8 cellular contexts compared by ENCODE assay signal in the genomic region with DNA sequence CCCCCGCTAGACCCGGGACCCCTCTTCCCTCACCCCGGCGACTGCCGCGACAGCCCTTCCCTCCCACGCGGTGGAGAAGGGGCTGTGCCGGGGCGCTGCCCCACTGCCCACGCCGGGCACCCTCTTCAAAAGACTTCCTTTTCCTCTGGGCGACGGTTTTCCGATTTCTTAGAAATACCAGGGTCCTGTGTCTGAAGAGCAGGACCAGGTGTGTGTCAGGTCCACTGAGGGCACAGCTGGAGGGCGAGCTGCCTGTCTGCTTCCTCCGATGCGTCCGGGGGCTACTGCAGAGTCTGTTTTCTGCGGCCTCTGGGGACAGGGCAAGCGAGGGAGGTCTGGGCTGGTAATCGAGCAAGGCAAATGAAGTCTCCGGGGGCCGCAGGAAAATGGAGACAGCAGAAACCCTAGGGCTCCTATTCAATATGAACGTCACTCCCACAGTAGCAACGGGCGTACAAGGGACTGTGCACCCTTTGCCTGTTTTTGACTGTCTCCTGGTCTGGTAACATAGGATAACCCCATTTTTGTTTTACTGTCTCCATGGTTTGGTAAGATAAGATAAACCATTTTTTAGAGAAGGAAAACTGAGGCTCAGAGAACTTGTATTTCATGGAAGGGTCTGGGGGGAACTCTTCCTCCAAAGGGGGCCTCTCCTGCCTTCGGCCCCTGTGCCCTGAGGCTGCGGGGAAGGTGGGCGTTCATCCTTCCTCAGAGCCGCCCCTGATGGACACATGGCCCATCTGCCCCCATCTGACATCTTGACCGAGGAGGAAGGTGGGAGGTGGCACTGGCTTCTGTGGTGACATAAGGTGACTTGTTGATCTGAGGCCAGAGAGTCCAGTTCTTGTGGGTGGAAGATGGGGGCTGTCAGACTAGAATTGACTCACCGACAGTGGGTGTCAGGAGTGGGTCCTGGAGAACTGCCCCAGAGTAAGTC. TPM values are rescaled to one million over a fixed set of nuclear protein-coding genes. Genes with fewer than 3 reads are reported as not detected.
DNase-seq lines count a peak whose midpoint lies in the region; ATAC-seq, FAIRE-seq and TF ChIP-seq lines count a peak whose summit lies in the region.
"Had no signal": no experiment of that assay in that cellular context is flagged by ENCODE, and none has a peak within 500 bp of the region (broad histone marks: within the 10 kb centered on the region; RNA-seq: fewer than 3 reads in every experiment).

No MANE protein-coding gene starts in this region.

- H4K91ac ChIP-seq in neuronal stem cell (ENCODE audit: low read depth, low read length, poor library complexity) = peak overlapping the region; percentile 16

- H2AK5ac ChIP-seq in neuronal stem cell (ENCODE audit: low read depth, low read length) = peak overlapping the region; percentile 33

- H3K4ac ChIP-seq in neuronal stem cell (ENCODE audit: low read length) = peak overlapping the region; percentile 15

- H3K14ac ChIP-seq in neuronal stem cell (ENCODE audit: low read length) = peak overlapping the region; percentile 43

- H3K23ac ChIP-seq in neuronal stem cell (ENCODE audit: low read depth, low read length, poor library complexity) = peak overlapping the region; percentile 82

- H3K4me2 ChIP-seq in MM.1S (ENCODE audit: low read depth, low read length) (peak overlapping the region; percentile 96), neuronal stem cell (ENCODE audit: insufficient read depth, low read length, poor library complexity, severe bottlenecking) (peak overlapping the region; percentile 14)

- peak overlapping the region; percentile 61; the same call in 1 of the 2 replicates for H3K9ac ChIP-seq in MM.1S (ENCODE audit: low read length)
- no peak overlapping the region for H3K9ac ChIP-seq in neuronal stem cell (ENCODE audit: low read depth, low read length, poor library complexity)

- H3K27me3 ChIP-seq in MM.1S (replicated peaks; ENCODE audit: insufficient read depth, low read length) (no peaks in the 10 kb centered on the region), neuronal stem cell (ENCODE audit: control insufficient read depth in 3 of 3, insufficient read depth in 3 of 3, low read depth in 1 of 3, low read length in 3 of 3) (peaks cover 7 to 67% (median 23%) of the 10 kb centered on the region in 3 experiments)

- no peaks in the 10 kb centered on the region for H3K79me1 ChIP-seq in neuronal stem cell (ENCODE audit: low read depth, low read length)

- no peaks in the 10 kb centered on the region for H3K9me2 ChIP-seq in MM.1S (replicated peaks; ENCODE audit: insufficient read depth, low read length)

- H4K8ac ChIP-seq in neuronal stem cell (ENCODE audit: low read depth, low read length) = no peak overlapping the region

- H2AFZ ChIP-seq in MM.1S (ENCODE audit: low read length) (peak overlapping the region; percentile 85; the same call in 1 of the 2 replicates), neuronal stem cell (ENCODE audit: low read length) (no peak overlapping the region)

- peaks cover 32% of the 10 kb centered on the region for H3K79me2 ChIP-seq in MM.1S (ENCODE audit: low read length)

- no peak for ATAC-seq in GM21360 (IDR thresholded peaks at IDR 0.05; ENCODE audit: unreplicated experiment)

- peak overlapping the region; percentile 77 for H2BK5ac ChIP-seq in neuronal stem cell (ENCODE audit: low read length)

- H3K4me3 ChIP-seq in MM.1S (ENCODE audit: low read length) = peak overlapping the region; percentile 78
- H3K4me3 ChIP-seq in choroid plexus epithelial cell (ENCODE audit: low read depth, low read length) = peak overlapping the region; percentile 85
- no peak overlapping the region for H3K4me3 ChIP-seq in neuronal stem cell (ENCODE audit: low read length in 2 of 2)

- peaks cover 3% of the 10 kb centered on the region; the same call in 1 of the 2 replicates for H3F3A ChIP-seq in MM.1S (ENCODE audit: insufficient read depth, low read length)

- no peak for DNase-seq in GM19239 (ENCODE audit: insufficient read length, low spot score)
- peak; percentile 9 for DNase-seq in MM.1S
- no peak for DNase-seq in choroid plexus epithelial cell (ENCODE audit: low read depth)
- no peak for DNase-seq in neuronal stem cell (ENCODE audit: low spot score)
- no peak for DNase-seq in anterior cingulate cortex (lab: John Stamatoyannopoulos, UW)
- no peak for DNase-seq in NCI-H146 (lab: John Stamatoyannopoulos, UW)

- TF ChIP-seq CTCF in MM.1S (IDR thresholded peaks at IDR 0.05; ENCODE audit: low read length) = no peak
- TF ChIP-seq CTCF in choroid plexus epithelial cell (conservative IDR thresholded peaks at IDR 0.05; ENCODE audit: low read depth, low read length) = no peak

- peak overlapping the region; percentile 70 for H2BK15ac ChIP-seq in neuronal stem cell (ENCODE audit: low read length)

- H3K9me3 ChIP-seq in MM.1S (replicated peaks; ENCODE audit: insufficient read depth, low read length) = no peaks in the 10 kb centered on the region
- H3K9me3 ChIP-seq in neuronal stem cell (replicated peaks in 1 of 2; ENCODE audit: control insufficient read depth in 2 of 2, insufficient read depth in 1 of 2, low read depth in 1 of 2, low read length in 2 of 2) = no peaks in the 10 kb centered on the region

- H3K18ac ChIP-seq in neuronal stem cell (ENCODE audit: low read length) = peak overlapping the region; percentile 98

- H3K36me3 ChIP-seq in MM.1S (replicated peaks; ENCODE audit: insufficient read depth, low read length) = no peaks in the 10 kb centered on the region
- H3K36me3 ChIP-seq in neuronal stem cell (replicated peaks in 1 of 2; ENCODE audit: control insufficient read depth in 2 of 2, insufficient read depth in 2 of 2, low read length in 2 of 2) = no peaks in the 10 kb centered on the region

- FAIRE-seq in GM19239 (lab: Jason Lieb, UNC) = peak; percentile 71
- FAIRE-seq: TTC549 had no signal

- no peaks in the 10 kb centered on the region for H4K20me1 ChIP-seq in MM.1S (ENCODE audit: insufficient read depth, low read length)

- no peak overlapping the region for H2BK120ac ChIP-seq in neuronal stem cell (ENCODE audit: low read depth, low read length)

- H3K4me1 ChIP-seq in MM.1S (ENCODE audit: low read length) (peaks cover 4% of the 10 kb centered on the region), neuronal stem cell (ENCODE audit: control insufficient read depth in 2 of 2, insufficient read depth in 1 of 2, low read depth in 1 of 2, low read length in 2 of 2) (peaks cover 5 to 12% of the 10 kb centered on the region in 2 donors)

- no CpG with 5 or more reads among the region's 33 CpGs for WGBS in neuronal stem cell (ENCODE audit: extremely low coverage in 2 of 2, insufficient read length in 2 of 2, insufficient replicate concordance in 1 of 2), 2 donors

- no peak overlapping the region for H3K27ac ChIP-seq in MM.1S (ENCODE audit: low read length)
- no peak overlapping the region for H3K27ac ChIP-seq in neuronal stem cell (replicated peaks; ENCODE audit: low read length)

- H2BK12ac ChIP-seq in neuronal stem cell (ENCODE audit: low read length) = no peak overlapping the region

RNA-seq across cellular contexts. Expression of a gene that starts 1.0 kb away (rescaled TPM):
- polyA plus RNA-seq in neuronal stem cell (2013, experiment 1 of 2) = 0.73 TPM
- polyA plus RNA-seq in neuronal stem cell (2013, experiment 2 of 2) = 0.68 TPM

Comparison
In these comparisons a context has a peak if more than half of its experiments do, and no peak if none do; other contexts are left out.
1. H3K4me3 ChIP-seq: peak in MM.1S (single experiment) and choroid plexus epithelial cell (single experiment); none in neuronal stem cell (0 of 2).